ENCODE assay signal across 26 cellular contexts in the genomic region with DNA sequence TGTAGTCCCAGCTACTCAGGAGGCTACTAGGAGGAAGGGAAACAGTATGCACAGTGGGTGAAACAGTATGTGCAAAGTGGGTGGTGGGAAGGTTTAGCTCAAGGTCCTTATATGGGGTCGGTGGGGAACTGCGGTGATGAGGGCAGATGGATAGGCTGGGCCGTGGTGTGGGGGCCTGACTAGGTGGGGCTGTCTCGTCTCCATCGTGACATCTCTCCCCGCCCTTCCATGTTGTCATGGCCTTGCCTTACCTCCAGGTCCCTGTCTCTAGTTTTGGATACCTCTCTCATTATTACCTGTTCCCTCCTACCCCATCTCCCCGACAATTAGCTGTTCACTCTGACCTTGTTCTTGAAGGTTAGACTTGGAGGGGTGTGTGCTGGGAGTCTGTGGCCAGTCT. TPM values are rescaled to one million over a fixed set of nuclear protein-coding genes. Genes with fewer than 3 reads are reported as not detected.
DNase-seq lines count a peak whose midpoint lies in the region; ATAC-seq and TF ChIP-seq lines count a peak whose summit lies in the region.
"Had no signal": no experiment of that assay in that cellular context is flagged by ENCODE, and none has a peak within 500 bp of the region (broad histone marks: within the 10 kb centered on the region; RNA-seq: fewer than 3 reads in every experiment).

No MANE protein-coding gene starts in this region.

- ATAC-seq in left cardiac atrium (no peak), HG03432 (IDR thresholded peaks at IDR 0.05; ENCODE audit: unreplicated experiment) (no peak), HG03520 (IDR thresholded peaks at IDR 0.05; ENCODE audit: unreplicated experiment) (no peak)
- ATAC-seq: HepG2 had no signal

- no peak for TF ChIP-seq EP300 in esophagus muscularis mucosa (IDR thresholded peaks at IDR 0.05)
- no peak for TF ChIP-seq EP300 in sigmoid colon (IDR thresholded peaks at IDR 0.05)

- no peaks in the 10 kb centered on the region for H3K27me3 ChIP-seq in left ventricle myocardium inferior (ENCODE audit: low read depth)
- H3K27me3 ChIP-seq in esophagus muscularis mucosa: no peaks in the 10 kb centered on the region
- no peaks in the 10 kb centered on the region for H3K27me3 ChIP-seq in sigmoid colon
- no peaks in the 10 kb centered on the region for H3K27me3 ChIP-seq in uterus

- H3K4me3 ChIP-seq in left ventricle myocardium inferior (peak overlapping the region; percentile 65), esophagus muscularis mucosa (no peak overlapping the region), sigmoid colon (no peak overlapping the region), uterus (no peak overlapping the region)
- H3K4me3 ChIP-seq: PC-9 had no signal

- 92% methylated on average over 7 of the region's 7 CpGs for WGBS in esophagus muscularis mucosa
- WGBS in sigmoid colon, 2 donors: 89 to 92% methylated on average over 7 of the region's 7 CpGs

- H3K4me1 ChIP-seq in left ventricle myocardium inferior (peaks cover 98% of the 10 kb centered on the region), esophagus muscularis mucosa (peaks cover 66 to 88% (median 74%) of the 10 kb centered on the region in 4 donors), sigmoid colon (peaks cover 0 to 66% (median 56%) of the 10 kb centered on the region in 4 donors), uterus (peaks cover 15 to 20% of the 10 kb centered on the region in 2 donors)

- H3K36me3 ChIP-seq in left ventricle myocardium inferior (no peaks in the 10 kb centered on the region), esophagus muscularis mucosa (peaks cover 0 to 30% (median 0%) of the 10 kb centered on the region in 4 donors), sigmoid colon (no peaks in the 10 kb centered on the region), uterus (no peaks in the 10 kb centered on the region)

- TF ChIP-seq POLR2A in esophagus muscularis mucosa (IDR thresholded peaks at IDR 0.05; ENCODE audit: low read depth): no peak
- no peak for TF ChIP-seq POLR2A in sigmoid colon (IDR thresholded peaks at IDR 0.05)
- TF ChIP-seq POLR2A in uterus (IDR thresholded peaks at IDR 0.05): no peak

- DNase-seq in left ventricle myocardium inferior (no peak), left cardiac atrium (no peak), esophagus muscularis mucosa (ENCODE audit: extremely low spot score) (no peak), sigmoid colon (peak; percentile 63), uterus (no peak), NCI-H2029 (lab: John Stamatoyannopoulos, UW) (no peak)
- DNase-seq: Caco-2; CD4-positive, alpha-beta memory T cell; H7; KBM-7; MM.1S; NCI-H1048; NCI-H1436; NCI-H187 treated with DMSO at 0.1 percent for 48 hours; NCI-H226; NCI-H510A treated with DMSO at 0.1 percent for 48 hours; NCI-H748 treated with DMSO at 0.1 percent for 48 hours; RPMI8226; SIG-M5 had no signal

- H3K27ac ChIP-seq in left ventricle myocardium inferior (replicated peaks) (peak overlapping the region; percentile 96), esophagus muscularis mucosa (replicated peaks in 1 of 4) (peak overlapping the region in 3 of 4 donors; percentile 96 to 100 (median 98)), sigmoid colon (peak overlapping the region in 2 of 4 donors; percentile 92 to 96), uterus (peak overlapping the region; percentile 95 to 99)
- H3K27ac ChIP-seq: PC-9 had no signal

- H3K9me3 ChIP-seq in left ventricle myocardium inferior (replicated peaks) (no peaks in the 10 kb centered on the region), esophagus muscularis mucosa (no peaks in the 10 kb centered on the region), sigmoid colon (no peaks in the 10 kb centered on the region), uterus (no peaks in the 10 kb centered on the region)
- H3K9me3 ChIP-seq: Caco-2 had no signal

- TF ChIP-seq CTCF in left ventricle myocardium inferior (IDR thresholded peaks at IDR 0.05; ENCODE audit: borderline replicate concordance) (no peak), esophagus muscularis mucosa (IDR thresholded peaks at IDR 0.05) (no peak), sigmoid colon (IDR thresholded peaks at IDR 0.05) (no peak), uterus (IDR thresholded peaks at IDR 0.05) (no peak)

- intact Hi-C loops in left ventricle myocardium inferior (cut with micrococcal nuclease): no loop called here
- intact Hi-C loops in left cardiac atrium (cut with DNase I): no loop called here
- intact Hi-C loops in esophagus muscularis mucosa (cut with DNase I): no loop called here
- intact Hi-C loops in sigmoid colon (cut with DNase I): no loop called here
- intact Hi-C loops in uterus (cut with DNase I; ENCODE audit: low total_unique reads): no loop called here

RNA-seq across cellular contexts. Expression of a gene that starts 4.4 kb away (rescaled TPM):
- total RNA-seq in left ventricle myocardium inferior (55.5 TPM), left cardiac atrium (100 to 1,000 TPM in 1 of 2 donors, 10 to 100 TPM in 1; 85.6 to 172 TPM), esophagus muscularis mucosa (10 to 100 TPM; 26.2 to 88.1 (median 59.4) TPM), sigmoid colon (100 to 1,000 TPM in 3 of 4 donors, 10 to 100 TPM in 1; 41.7 to 276 (median 167) TPM), uterus (100 to 1,000 TPM in 3 of 4 donors, 10 to 100 TPM in 1; 31.7 to 297 (median 135) TPM)
- polyA plus RNA-seq in sigmoid colon: 10 to 100 TPM; 31.2 to 65.9 (median 45.0) TPM

RNA-seq across cellular contexts. Expression of a gene that starts 22.9 kb away (rescaled TPM):
- total RNA-seq in left ventricle myocardium inferior (23.8 TPM), left cardiac atrium (10 to 100 TPM; 25.2 to 28.7 TPM), esophagus muscularis mucosa (10 to 100 TPM; 30.3 to 71.4 (median 61.2) TPM), sigmoid colon (10 to 100 TPM; 30.2 to 48.7 (median 38.2) TPM), uterus (10 to 100 TPM; 28.3 to 42.1 (median 37.2) TPM)
- polyA plus RNA-seq in sigmoid colon: 10 to 100 TPM; 58.9 to 64.5 (median 61.7) TPM

RNA-seq across cellular contexts. Expression of a gene that starts 32.6 kb away (rescaled TPM):
- total RNA-seq in left ventricle myocardium inferior (0.30 TPM), left cardiac atrium (under 1 TPM in 1 of 2 donors, not detected in 1; 0.27 TPM), esophagus muscularis mucosa (10 to 100 TPM in 1 of 4 donors, 1 to 10 TPM in 3; 2.1 to 26.6 (median 5.6) TPM), sigmoid colon (1 to 10 TPM in 2 of 4 donors, under 1 TPM in 1, not detected in 1; 0.41 to 5.7 (median 1.2) TPM), uterus (not detected)
- under 1 TPM in 1 of 3 donors, not detected in 2; 0.61 TPM for polyA plus RNA-seq in sigmoid colon
- total RNA-seq: Caco-2; CD4-positive, alpha-beta memory T cell; G401; H7; HepG2; HT-29; PC-9 had no signal
- polyA plus RNA-seq: BJ; CD4-positive, alpha-beta memory T cell; HepG2 had no signal

RNA-seq across cellular contexts. Expression of a gene that starts 40.1 kb away (rescaled TPM):
- total RNA-seq in left ventricle myocardium inferior (20.0 TPM), left cardiac atrium (10 to 100 TPM; 25.3 to 44.0 TPM), esophagus muscularis mucosa (10 to 100 TPM; 13.3 to 26.9 (median 18.3) TPM), sigmoid colon (10 to 100 TPM in 2 of 4 donors, 1 to 10 TPM in 2; 9.2 to 11.1 (median 10.1) TPM), uterus (100 to 1,000 TPM in 1 of 4 donors, 10 to 100 TPM in 2, 1 to 10 TPM in 1; 6.4 to 153 (median 42.1) TPM)
- 10 to 100 TPM in 1 of 3 donors, 1 to 10 TPM in 2; 4.2 to 17.0 (median 4.9) TPM for polyA plus RNA-seq in sigmoid colon
- total RNA-seq: PC-9 had no signal
